9 cellular contexts compared by ENCODE assay signal in genomic region chr19:49132974-49133609, GRCh38. TPM values are rescaled to one million over a fixed set of nuclear protein-coding genes. Genes with fewer than 3 reads are reported as not detected.
A peak's percentile ranks its signal among the peaks of the same experiment; 100 is the strongest.
DNase-seq lines count a peak whose midpoint lies in the region; ATAC-seq, FAIRE-seq and TF ChIP-seq lines count a peak whose summit lies in the region.
"Had no signal": no experiment of that assay in that cellular context is flagged by ENCODE, and none has a peak within 500 bp of the region (broad histone marks: within the 10 kb centered on the region; RNA-seq: fewer than 3 reads in every experiment).

No MANE protein-coding gene starts in this region.

- H3K79me2 ChIP-seq in K562 (ENCODE audit: control insufficient read depth, insufficient read depth, low read length) = peaks cover 17% of the 10 kb centered on the region; the same call in 2 of the 3 replicates

- no peaks in the 10 kb centered on the region for H3K9me3 ChIP-seq in K562 (replicated peaks; ENCODE audit: control insufficient read depth, insufficient read depth, low read depth, low read length)
- no peaks in the 10 kb centered on the region for H3K9me3 ChIP-seq in left lung

- H3K27me3 Mint-ChIP-seq in activated naive CD8-positive, alpha-beta T cell = peaks cover 3% of the 10 kb centered on the region
- H3K27me3 Mint-ChIP-seq in activated naive CD8-positive, alpha-beta T cell treated with anti-CD3 and anti-CD28 coated beads, Interleukin-2, amount 50 U/mL, for 24 hours = peaks cover 15% of the 10 kb centered on the region
- H3K27me3 Mint-ChIP-seq in type B pancreatic cell (no peaks in the 10 kb centered on the region), nephron progenitor cell (ENCODE audit: low read depth, poor library complexity) (no peaks in the 10 kb centered on the region)

- intact Hi-C loops in K562 (cut with micrococcal nuclease) (no loop called here), left lung (cut with DNase I) (no loop called here)

- no peak for FAIRE-seq in K562 (lab: Jason Lieb, UNC)

- H3K27ac Mint-ChIP-seq in activated naive CD8-positive, alpha-beta T cell = no peak overlapping the region
- H3K27ac Mint-ChIP-seq in activated naive CD8-positive, alpha-beta T cell treated with anti-CD3 and anti-CD28 coated beads, Interleukin-2, amount 50 U/mL, for 24 hours = no peak overlapping the region
- H3K27ac Mint-ChIP-seq in type B pancreatic cell (peak overlapping the region; percentile 69), nephron progenitor cell (no peak overlapping the region)

- no peaks in the 10 kb centered on the region for H3K9me1 ChIP-seq in K562 (ENCODE audit: control insufficient read depth, insufficient read depth, low read length)

- H3K4me1 ChIP-seq in K562 (replicated peaks in 1 of 2; ENCODE audit: control insufficient read depth in 2 of 2, insufficient read depth in 2 of 2, low read length in 2 of 2) (peaks cover 22 to 68% of the 10 kb centered on the region in 2 experiments), left lung (peaks cover 0 to 26% of the 10 kb centered on the region in 2 donors)

- BruUV-seq in K562 (replicated peaks; lab: Mats Ljungman, UMichigan) = no TSS peak

- H3K36me3 Mint-ChIP-seq in activated naive CD8-positive, alpha-beta T cell = no peaks in the 10 kb centered on the region
- no peaks in the 10 kb centered on the region for H3K36me3 Mint-ChIP-seq in activated naive CD8-positive, alpha-beta T cell treated with anti-CD3 and anti-CD28 coated beads, Interleukin-2, amount 50 U/mL, for 24 hours (ENCODE audit: low read depth)
- H3K36me3 Mint-ChIP-seq in type B pancreatic cell (peaks cover 11% of the 10 kb centered on the region), nephron progenitor cell (ENCODE audit: low read depth) (peaks cover 47% of the 10 kb centered on the region)

- no peak for DNase-seq in activated naive CD8-positive, alpha-beta T cell treated with anti-CD3 and anti-CD28 coated beads, Interleukin-2, amount 50 U/mL, for 24 hours
- DNase-seq in K562 (ENCODE audit: extremely low read depth in 1 of 4, low spot score in 3 of 4) = peak; percentile 38 to 56 (median 43)
- DNase-seq in left lung = peak in 1 of 2 donors; percentile 40
- no peak for DNase-seq in type B pancreatic cell (ENCODE audit: extremely low spot score, unreplicated experiment)
- no peak for DNase-seq in NCI-H82 (lab: John Stamatoyannopoulos, UW)
- DNase-seq in omental fat pad (ENCODE audit: low spot score) = no peak
- DNase-seq in nephron progenitor cell = no peak
- DNase-seq: COR-L47 had no signal

- no peak for TF ChIP-seq RAD21 in K562 (CRISPR knock-in tag; conservative IDR thresholded peaks at IDR 0.05 in 1 of 2, IDR thresholded peaks at IDR 0.05 in 1 of 2)

- TF ChIP-seq POLR2A in K562 (conservative IDR thresholded peaks at IDR 0.05) = no peak

- ATAC-seq in activated naive CD8-positive, alpha-beta T cell treated with anti-CD3 and anti-CD28 coated beads, Interleukin-2, amount 50 U/mL, for 24 hours = no peak
- ATAC-seq in K562 (peak; percentile 22), left lung (peak; percentile 57), omental fat pad (ENCODE audit: low FRiP score) (no peak)

- H3K36me3 ChIP-seq in K562 (ENCODE audit: control insufficient read depth, insufficient read depth, low read length) (peaks cover 60% of the 10 kb centered on the region; the same call in 2 of the 3 replicates), left lung (no peaks in the 10 kb centered on the region)

- H2AFZ ChIP-seq in K562 (ENCODE audit: low read depth, low read length) = peak overlapping the region; percentile 89; the same call in 1 of the 2 replicates

- H3K4me3 ChIP-seq in K562 (peak overlapping the region; percentile 23), left lung (peak overlapping the region; percentile 19 to 33)

- H3K27me3 ChIP-seq in K562 (ENCODE audit: control insufficient read depth in 2 of 2, insufficient read depth in 2 of 2, low read length in 2 of 2) (no peaks in the 10 kb centered on the region), left lung (peaks cover 0 to 25% of the 10 kb centered on the region in 2 donors)

- no peaks in the 10 kb centered on the region for H4K20me1 ChIP-seq in K562 (replicated peaks; ENCODE audit: control insufficient read depth, insufficient read depth, low read length)

- no peak for TF ChIP-seq EP300 in K562 (IDR thresholded peaks at IDR 0.05; ENCODE audit: low read length)

- 66% methylated on average over 15 of the region's 49 CpGs for WGBS in K562 (ENCODE audit: insufficient coverage, low coverage, missing lambda C conversion rate)

- no peak overlapping the region; the same call in 2 of the 3 replicates for H3K27ac ChIP-seq in K562 (ENCODE audit: extremely low read depth, low read depth, low read length)
- no peak overlapping the region for H3K27ac ChIP-seq in left lung

- H3K4me2 ChIP-seq in K562 (ENCODE audit: insufficient read depth, low read length) = peak overlapping the region; percentile 62

- POLR2A ChIA-PET in K562 (lab: Yijun Ruan, JAX) = interaction anchor here (0.5 to 0.6 kb wide), 3 partner anchors 10 to 29 kb away, joined by 3 read pairs; no protein-coding TSS in a partner anchor

- in situ Hi-C loops in K562 (cut with MboI) = no loop called here

- peak overlapping the region; percentile 73 for H3K4me3 Mint-ChIP-seq in activated naive CD8-positive, alpha-beta T cell
- H3K4me3 Mint-ChIP-seq in activated naive CD8-positive, alpha-beta T cell treated with anti-CD3 and anti-CD28 coated beads, Interleukin-2, amount 50 U/mL, for 24 hours = no peak overlapping the region
- H3K4me3 Mint-ChIP-seq in type B pancreatic cell (peak overlapping the region; percentile 81), nephron progenitor cell (no peak overlapping the region)

- H3K9ac ChIP-seq in K562 (ENCODE audit: insufficient read depth in 1 of 2, low read depth in 2 of 2, low read length in 2 of 2) = peak overlapping the region in 1 of 2 experiments; percentile 59; a peak in 2 of 4 replicates

- H3K4me1 Mint-ChIP-seq in activated naive CD8-positive, alpha-beta T cell (ENCODE audit: low read depth) = peaks cover 23% of the 10 kb centered on the region
- H3K4me1 Mint-ChIP-seq in activated naive CD8-positive, alpha-beta T cell treated with anti-CD3 and anti-CD28 coated beads, Interleukin-2, amount 50 U/mL, for 24 hours = peaks cover 19% of the 10 kb centered on the region
- H3K4me1 Mint-ChIP-seq in type B pancreatic cell (ENCODE audit: unreplicated experiment) = peaks cover 9% of the 10 kb centered on the region
- peaks cover 38% of the 10 kb centered on the region for H3K4me1 Mint-ChIP-seq in nephron progenitor cell

- TF ChIP-seq CTCF in K562 (IDR thresholded peaks at IDR 0.05 in 2 of 3, conservative IDR thresholded peaks at IDR 0.05 in 1 of 3; ENCODE audit: insufficient read depth in 2 of 3, low read depth in 1 of 3, low read length in 3 of 3) (no peak), left lung (IDR thresholded peaks at IDR 0.05) (no peak), type B pancreatic cell (conservative IDR thresholded peaks at IDR 0.05) (no peak), omental fat pad (IDR thresholded peaks at IDR 0.05) (no peak), nephron progenitor cell (IDR thresholded peaks at IDR 0.05) (no peak)

- no peaks in the 10 kb centered on the region for H3K9me3 Mint-ChIP-seq in activated naive CD8-positive, alpha-beta T cell (ENCODE audit: low read depth)
- no peaks in the 10 kb centered on the region for H3K9me3 Mint-ChIP-seq in activated naive CD8-positive, alpha-beta T cell treated with anti-CD3 and anti-CD28 coated beads, Interleukin-2, amount 50 U/mL, for 24 hours
- H3K9me3 Mint-ChIP-seq in type B pancreatic cell (peaks cover 4% of the 10 kb centered on the region), nephron progenitor cell (peaks cover 5% of the 10 kb centered on the region)

- CTCF ChIA-PET in K562 (lab: Yijun Ruan, JAX; ENCODE audit: low intra/inter-chr PET ratio) = no interaction called here

RNA-seq across cellular contexts. Expression of gene PPFIA3, which starts 13.7 kb away (rescaled TPM):
- 69.7 and 96.7 TPM in 2 replicates for total RNA-seq in K562 (2011; cell fraction: chromatin; rRNA removed; ENCODE audit: low replicate concordance)
- total RNA-seq in K562 (2011; cell fraction: nucleolus; rRNA removed) = 59.0 and 65.5 TPM in 2 replicates
- 60.3 and 89.2 TPM in 2 replicates for total RNA-seq in K562 (2011; cell fraction: nucleoplasm; rRNA removed)
- 48.2 and 55.9 TPM in 2 replicates for total RNA-seq in K562 (2014; rRNA removed)
- 10.3 and 11.5 TPM in 2 replicates for total RNA-seq in K562 (2014; rRNA removed; fragmentation: Illumina TruSeq; extraction: Trizol)
- 19.1 and 21.0 TPM in 2 replicates for total RNA-seq in K562 (2015; rRNA removed; fragmentation: Illumina TruSeq; extraction: Trizol)
- total RNA-seq in K562 (2021) = 47.5 and 53.0 TPM in 2 replicates
- 11.2 and 16.9 TPM in 2 replicates for polyA plus RNA-seq in K562 (2011; rRNA removed)
- polyA plus RNA-seq in K562 (2011; cell fraction: cytosol; rRNA removed) = 17.5 and 30.1 TPM in 2 replicates
- polyA plus RNA-seq in K562 (2011; cell fraction: nucleus; rRNA removed) = 52.6 and 77.1 TPM in 2 replicates
- polyA plus RNA-seq in K562 (2012) = 17.8 and 27.4 TPM in 2 replicates
- 17.6 and 30.1 TPM in 2 replicates for polyA plus RNA-seq in K562 (2014; fragmentation: Illumina TruSeq; extraction: Trizol)
- polyA plus RNA-seq in K562 (2014; fragmentation: Nextera tagmentation; extraction: Ambion mirVana) = under 1 TPM; 0.10 to 0.29 TPM
- 44.2 and 46.7 TPM in 2 replicates for polyA plus RNA-seq in K562 (2014; rRNA removed)
- 11.1 and 17.2 TPM in 2 replicates for polyA minus RNA-seq in K562 (2011; rRNA and poly(A)+ RNA removed)
- 9.8 and 20.9 TPM in 2 replicates for polyA minus RNA-seq in K562 (2011; cell fraction: cytosol; rRNA and poly(A)+ RNA removed)
- polyA minus RNA-seq in K562 (2011; cell fraction: nucleus; rRNA and poly(A)+ RNA removed) = 27.1 and 32.9 TPM in 2 replicates
- total RNA-seq in left lung = 1 to 10 TPM; 6.6 to 7.5 TPM
- 15.2 and 17.8 TPM in 2 replicates for total RNA-seq in type B pancreatic cell (ENCODE audit: low replicate concordance)
- total RNA-seq in omental fat pad = 10 to 100 TPM in 1 of 4 donors, 1 to 10 TPM in 3; 1.6 to 11.2 (median 4.1) TPM

RNA-seq across cellular contexts. Expression of gene C19orf73, which starts 14.1 kb away (rescaled TPM):
- total RNA-seq in K562 (2011; cell fraction: chromatin; rRNA removed; ENCODE audit: low replicate concordance) = 1.3 and 4.9 TPM in 2 replicates
- 7.0 and 7.4 TPM in 2 replicates for total RNA-seq in K562 (2011; cell fraction: nucleolus; rRNA removed)
- 3.8 and 4.5 TPM in 2 replicates for total RNA-seq in K562 (2011; cell fraction: nucleoplasm; rRNA removed)
- 4.7 and 7.4 TPM in 2 replicates for total RNA-seq in K562 (2014; rRNA removed)
- total RNA-seq in K562 (2014; rRNA removed; fragmentation: Illumina TruSeq; extraction: Trizol) = 0.55 and 0.64 TPM in 2 replicates
- total RNA-seq in K562 (2015; rRNA removed; fragmentation: Illumina TruSeq; extraction: Trizol) = 1.4 and 2.1 TPM in 2 replicates
- 1.6 and 3.2 TPM in 2 replicates for total RNA-seq in K562 (2021)
- 1.5 and 1.9 TPM in 2 replicates for polyA plus RNA-seq in K562 (2011; rRNA removed)
- 4.1 and 8.0 TPM in 2 replicates for polyA plus RNA-seq in K562 (2011; cell fraction: cytosol; rRNA removed)
- 4.8 and 7.5 TPM in 2 replicates for polyA plus RNA-seq in K562 (2011; cell fraction: nucleus; rRNA removed)
- polyA plus RNA-seq in K562 (2012) = 1.8 and 3.7 TPM in 2 replicates
- 1.1 TPM in 2 replicates for polyA plus RNA-seq in K562 (2014; fragmentation: Illumina TruSeq; extraction: Trizol)
- under 1 TPM; 0.08 to 0.32 TPM for polyA plus RNA-seq in K562 (2014; fragmentation: Nextera tagmentation; extraction: Ambion mirVana)
- 5.4 and 5.7 TPM in 2 replicates for polyA plus RNA-seq in K562 (2014; rRNA removed)
- 0.69 and 0.74 TPM in 2 replicates for polyA minus RNA-seq in K562 (2011; rRNA and poly(A)+ RNA removed)
- 1.6 and 3.3 TPM in 2 replicates for polyA minus RNA-seq in K562 (2011; cell fraction: cytosol; rRNA and poly(A)+ RNA removed)
- polyA minus RNA-seq in K562 (2011; cell fraction: nucleus; rRNA and poly(A)+ RNA removed) = 4.0 and 4.2 TPM in 2 replicates
- total RNA-seq in left lung = 1 to 10 TPM; 1.7 to 2.1 TPM
- 2.3 and 2.6 TPM in 2 replicates for total RNA-seq in type B pancreatic cell (ENCODE audit: low replicate concordance)
- total RNA-seq in omental fat pad = 1 to 10 TPM; 1.6 to 3.5 (median 2.9) TPM

RNA-seq across cellular contexts. Expression of gene LIN7B, which starts 18.9 kb away (rescaled TPM):
- 18.4 and 32.9 TPM in 2 replicates for total RNA-seq in K562 (2011; cell fraction: chromatin; rRNA removed; ENCODE audit: low replicate concordance)
- 24.3 and 26.6 TPM in 2 replicates for total RNA-seq in K562 (2011; cell fraction: nucleolus; rRNA removed)
- total RNA-seq in K562 (2011; cell fraction: nucleoplasm; rRNA removed) = 18.6 and 20.3 TPM in 2 replicates
- total RNA-seq in K562 (2014; rRNA removed) (11.0 and 12.4 TPM in 2 replicates), K562 (2014; rRNA removed; fragmentation: Illumina TruSeq; extraction: Trizol) (1.1 and 1.6 TPM in 2 replicates), K562 (2015; rRNA removed; fragmentation: Illumina TruSeq; extraction: Trizol) (4.0 and 4.1 TPM in 2 replicates), K562 (2021) (9.2 and 9.6 TPM in 2 replicates), left lung (1 to 10 TPM; 6.5 to 6.9 TPM), type B pancreatic cell (ENCODE audit: low replicate concordance) (10.6 TPM in 2 replicates), omental fat pad (1 to 10 TPM in 3 of 4 donors, not detected in 1; 3.7 to 9.0 (median 3.9) TPM)
- polyA plus RNA-seq in K562 (2011; rRNA removed) (5.9 and 10.3 TPM in 2 replicates), K562 (2014; fragmentation: Illumina TruSeq; extraction: Trizol) (3.1 and 5.1 TPM in 2 replicates), K562 (2014; fragmentation: Nextera tagmentation; extraction: Ambion mirVana) (1 to 10 TPM in 1 of 2 experiments, under 1 TPM in 1; 0.89 to 1.4 TPM), K562 (2014; rRNA removed) (15.7 and 18.3 TPM in 2 replicates)
- polyA plus RNA-seq in K562 (2011; cell fraction: cytosol; rRNA removed) = 8.5 and 10.8 TPM in 2 replicates
- 36.2 and 41.7 TPM in 2 replicates for polyA plus RNA-seq in K562 (2011; cell fraction: nucleus; rRNA removed)
- polyA plus RNA-seq in K562 (2012) = 9.0 and 9.4 TPM in 2 replicates
- 3.4 and 4.1 TPM in 2 replicates for polyA minus RNA-seq in K562 (2011; rRNA and poly(A)+ RNA removed)
- polyA minus RNA-seq in K562 (2011; cell fraction: cytosol; rRNA and poly(A)+ RNA removed) = 1.5 and 4.3 TPM in 2 replicates
- polyA minus RNA-seq in K562 (2011; cell fraction: nucleus; rRNA and poly(A)+ RNA removed) = 8.2 and 8.7 TPM in 2 replicates

RNA-seq across cellular contexts. Expression of gene HRC, which starts 22.1 kb away (rescaled TPM):
- total RNA-seq in K562 (2011; cell fraction: chromatin; rRNA removed; ENCODE audit: low replicate concordance) = 32.2 and 45.2 TPM in 2 replicates
- 32.8 and 33.2 TPM in 2 replicates for total RNA-seq in K562 (2011; cell fraction: nucleolus; rRNA removed)
- 43.6 and 52.1 TPM in 2 replicates for total RNA-seq in K562 (2011; cell fraction: nucleoplasm; rRNA removed)
- total RNA-seq in K562 (2014; rRNA removed) (15.6 and 20.8 TPM in 2 replicates), K562 (2014; rRNA removed; fragmentation: Illumina TruSeq; extraction: Trizol) (10.0 and 11.7 TPM in 2 replicates), K562 (2015; rRNA removed; fragmentation: Illumina TruSeq; extraction: Trizol) (15.9 and 16.1 TPM in 2 replicates), K562 (2021) (14.8 and 15.6 TPM in 2 replicates), left lung (1 to 10 TPM in 1 of 2 donors, under 1 TPM in 1; 0.26 to 1.5 TPM), type B pancreatic cell (ENCODE audit: low replicate concordance) (3.2 TPM in 1 of 2 replicates, not detected in the other), omental fat pad (10 to 100 TPM in 1 of 4 donors, 1 to 10 TPM in 1, under 1 TPM in 2; 0.74 to 13.1 (median 1.7) TPM)
- polyA plus RNA-seq in K562 (2011; rRNA removed) (13.1 and 22.3 TPM in 2 replicates), K562 (2014; fragmentation: Illumina TruSeq; extraction: Trizol) (17.9 and 18.7 TPM in 2 replicates), K562 (2014; fragmentation: Nextera tagmentation; extraction: Ambion mirVana) (1 to 10 TPM in 1 of 2 experiments, under 1 TPM in 1; 0.66 to 1.2 TPM), K562 (2014; rRNA removed) (11.8 and 13.7 TPM in 2 replicates)
- polyA plus RNA-seq in K562 (2011; cell fraction: cytosol; rRNA removed) = 12.4 and 22.9 TPM in 2 replicates
- polyA plus RNA-seq in K562 (2011; cell fraction: nucleus; rRNA removed) = 28.6 and 29.0 TPM in 2 replicates
- polyA plus RNA-seq in K562 (2012) = 15.3 and 17.4 TPM in 2 replicates
- polyA minus RNA-seq in K562 (2011; rRNA and poly(A)+ RNA removed) = 18.4 and 24.8 TPM in 2 replicates
- polyA minus RNA-seq in K562 (2011; cell fraction: cytosol; rRNA and poly(A)+ RNA removed) = 7.2 and 13.7 TPM in 2 replicates
- polyA minus RNA-seq in K562 (2011; cell fraction: nucleus; rRNA and poly(A)+ RNA removed) = 4.0 and 6.3 TPM in 2 replicates

RNA-seq across cellular contexts. Expression of gene TRPM4, which starts 24.5 kb away (rescaled TPM):
- 86.3 and 161 TPM in 2 replicates for total RNA-seq in K562 (2011; cell fraction: chromatin; rRNA removed; ENCODE audit: low replicate concordance)
- 82.0 and 87.9 TPM in 2 replicates for total RNA-seq in K562 (2011; cell fraction: nucleolus; rRNA removed)
- 97.8 and 143 TPM in 2 replicates for total RNA-seq in K562 (2011; cell fraction: nucleoplasm; rRNA removed)
- total RNA-seq in K562 (2014; rRNA removed) (35.3 and 37.3 TPM in 2 replicates), K562 (2014; rRNA removed; fragmentation: Illumina TruSeq; extraction: Trizol) (7.9 and 8.3 TPM in 2 replicates), K562 (2015; rRNA removed; fragmentation: Illumina TruSeq; extraction: Trizol) (15.0 and 15.2 TPM in 2 replicates), K562 (2021) (34.6 and 37.8 TPM in 2 replicates), left lung (10 to 100 TPM; 32.5 to 61.7 TPM), type B pancreatic cell (ENCODE audit: low replicate concordance) (33.1 and 41.5 TPM in 2 replicates), omental fat pad (10 to 100 TPM in 2 of 4 donors, 1 to 10 TPM in 2; 7.2 to 26.0 (median 10.6) TPM)
- polyA plus RNA-seq in K562 (2011; rRNA removed) (19.2 and 20.5 TPM in 2 replicates), K562 (2014; fragmentation: Illumina TruSeq; extraction: Trizol) (14.7 and 25.2 TPM in 2 replicates), K562 (2014; fragmentation: Nextera tagmentation; extraction: Ambion mirVana) (1 to 10 TPM; 6.5 to 7.9 TPM), K562 (2014; rRNA removed) (45.4 and 56.6 TPM in 2 replicates)
- 21.6 and 37.6 TPM in 2 replicates for polyA plus RNA-seq in K562 (2011; cell fraction: cytosol; rRNA removed)
- 66.9 and 85.9 TPM in 2 replicates for polyA plus RNA-seq in K562 (2011; cell fraction: nucleus; rRNA removed)
- 26.9 and 31.4 TPM in 2 replicates for polyA plus RNA-seq in K562 (2012)
- 5.8 and 8.2 TPM in 2 replicates for polyA minus RNA-seq in K562 (2011; rRNA and poly(A)+ RNA removed)
- 14.5 and 15.4 TPM in 2 replicates for polyA minus RNA-seq in K562 (2011; cell fraction: cytosol; rRNA and poly(A)+ RNA removed)
- polyA minus RNA-seq in K562 (2011; cell fraction: nucleus; rRNA and poly(A)+ RNA removed) = 16.0 and 19.0 TPM in 2 replicates

Comparison
In these comparisons a context has a peak if more than half of its experiments do, and no peak if none do; other contexts are left out.
1. H3K4me3 Mint-ChIP-seq: peak in activated naive CD8-positive, alpha-beta T cell (single experiment) and type B pancreatic cell (single experiment); none in activated naive CD8-positive, alpha-beta T cell treated with anti-CD3 and anti-CD28 coated beads, Interleukin-2, amount 50 U/mL, for 24 hours (single experiment) and nephron progenitor cell (single experiment).
2. ATAC-seq: peak in K562 (single experiment) and left lung (single experiment); none in activated naive CD8-positive, alpha-beta T cell treated with anti-CD3 and anti-CD28 coated beads, Interleukin-2, amount 50 U/mL, for 24 hours (single experiment) and omental fat pad (single experiment).
3. DNase-seq: peak in K562 (4 of 4); none in activated naive CD8-positive, alpha-beta T cell treated with anti-CD3 and anti-CD28 coated beads, Interleukin-2, amount 50 U/mL, for 24 hours (single experiment), type B pancreatic cell (single experiment), NCI-H82 (single experiment), omental fat pad (single experiment) and nephron progenitor cell (single experiment).